ENCODE assay signal across 14 cellular contexts in genomic region chr1:92307980-92308379, GRCh38. TPM values are rescaled to one million over a fixed set of nuclear protein-coding genes. Genes with fewer than 3 reads are reported as not detected.
A peak's percentile ranks its signal among the peaks of the same experiment; 100 is the strongest.
DNase-seq lines count a peak whose midpoint lies in the region; ATAC-seq, FAIRE-seq and TF ChIP-seq lines count a peak whose summit lies in the region.
"Had no signal": no experiment of that assay in that cellular context is flagged by ENCODE, and none has a peak within 500 bp of the region (broad histone marks: within the 10 kb centered on the region; RNA-seq: fewer than 3 reads in every experiment).

No MANE protein-coding gene starts in this region.

- POLR2A ChIA-PET in HepG2 (lab: Yijun Ruan, JAX) (no interaction called here), IMR-90 (lab: Charles Lee; ENCODE audit: unreplicated experiment) (no interaction called here), WTC11 (lab: Charles Lee) (interaction anchor here (1.0 kb wide), 1 partner anchor 9 kb away, joined by 3 read pairs; the partner anchor contains the start of genes GLMN and RPAP2)

- no peak overlapping the region for H3K23ac ChIP-seq in IMR-90 (ENCODE audit: low read depth, low read length)

- H3K4ac ChIP-seq in IMR-90 (ENCODE audit: low read depth, low read length) = no peak overlapping the region

- H3K79me2 ChIP-seq in HepG2 (ENCODE audit: insufficient read depth, low read length) = no peaks in the 10 kb centered on the region

- H2AFZ ChIP-seq in HepG2 (ENCODE audit: low read length) (no peak overlapping the region), IMR-90 (replicated peaks; ENCODE audit: low read length, poor library complexity) (no peak overlapping the region)
- H2AFZ ChIP-seq: GM23248 had no signal

- H3K27ac ChIP-seq in HepG2 (ENCODE audit: extremely low read length, insufficient read depth, low read length) = no peak overlapping the region
- H3K27ac ChIP-seq in right lobe of liver = no peak overlapping the region
- no peak overlapping the region for H3K27ac ChIP-seq in IMR-90 (ENCODE audit: insufficient read depth, low read length)
- H3K27ac ChIP-seq in lower lobe of right lung = no peak overlapping the region
- H3K27ac ChIP-seq: GM23248 had no signal

- H4K5ac ChIP-seq in IMR-90 (ENCODE audit: low read depth, low read length) = no peak overlapping the region

- no peaks in the 10 kb centered on the region for H3K79me1 ChIP-seq in IMR-90 (ENCODE audit: low read depth in 1 of 2, low read length in 2 of 2)

- BruUV-seq in HepG2 (replicated peaks; lab: Mats Ljungman, UMichigan) (no TSS peak), IMR-90 (replicated peaks; lab: Mats Ljungman, UMichigan) (no TSS peak)

- FAIRE-seq in HepG2 (lab: Jason Lieb, UNC) = no peak
- FAIRE-seq: GM12878, GM18507 had no signal

- no peaks in the 10 kb centered on the region for H3K9me1 ChIP-seq in IMR-90 (ENCODE audit: insufficient read depth, low read length)

- peaks cover 3 to 28% of the 10 kb centered on the region in 2 experiments for H3K36me3 ChIP-seq in HepG2 (replicated peaks in 1 of 2; ENCODE audit: control insufficient read depth in 1 of 2, insufficient read depth in 2 of 2, low read length in 2 of 2)
- peaks cover 0 to 31% (median 2%) of the 10 kb centered on the region in 4 donors for H3K36me3 ChIP-seq in right lobe of liver
- peaks cover 22% of the 10 kb centered on the region for H3K36me3 ChIP-seq in IMR-90 (ENCODE audit: control insufficient read depth, insufficient read depth, low read length)
- peaks cover 63% of the 10 kb centered on the region for H3K36me3 ChIP-seq in lower lobe of right lung

- no peak overlapping the region for H3K4me2 ChIP-seq in HepG2 (ENCODE audit: low read depth, low read length)
- H3K4me2 ChIP-seq in IMR-90 (ENCODE audit: low read depth, low read length) = no peak overlapping the region

- DNase-seq in HepG2 (ENCODE audit: low spot score) (no peak), right lobe of liver (no peak), IMR-90 (no peak), WTC11 (ENCODE audit: low spot score) (no peak), lower lobe of right lung (no peak), NCI-H524 (lab: John Stamatoyannopoulos, UW) (no peak), LoVo (ENCODE audit: low spot score) (no peak)
- DNase-seq: CD8-positive, alpha-beta memory T cell; DMS79; GM23248; H9 had no signal

- no peak overlapping the region for H2BK15ac ChIP-seq in IMR-90 (ENCODE audit: low read depth, low read length)

- H3K4me1 ChIP-seq in HepG2 (ENCODE audit: insufficient read depth, low read length) (no peaks in the 10 kb centered on the region), right lobe of liver (no peaks in the 10 kb centered on the region), IMR-90 (ENCODE audit: control insufficient read depth, insufficient read depth, low read length) (no peaks in the 10 kb centered on the region), lower lobe of right lung (no peaks in the 10 kb centered on the region)

- no peak overlapping the region for H2AK5ac ChIP-seq in IMR-90 (ENCODE audit: low read depth, low read length)

- H3K36me3 Mint-ChIP-seq in WTC11 = peaks cover 33% of the 10 kb centered on the region

- TF ChIP-seq RAD21 in HepG2 (CRISPR knock-in tag; IDR thresholded peaks at IDR 0.05) (no peak), IMR-90 (IDR thresholded peaks at IDR 0.05; ENCODE audit: low read length) (no peak)

- TF ChIP-seq POLR2A in HepG2 (IDR thresholded peaks at IDR 0.05; ENCODE audit: insufficient read depth in 1 of 2, low read depth in 2 of 2, low read length in 2 of 2) (no peak), right lobe of liver (IDR thresholded peaks at IDR 0.05) (no peak), IMR-90 (IDR thresholded peaks at IDR 0.05; ENCODE audit: low read depth, low read length) (no peak)

- no peak overlapping the region for H3K27ac Mint-ChIP-seq in WTC11
- H3K27ac Mint-ChIP-seq: CD14-positive monocyte had no signal

- no peak overlapping the region for H2AK9ac ChIP-seq in IMR-90 (replicated peaks; ENCODE audit: low read depth, low read length, poor library complexity)

- no peak overlapping the region for H3K18ac ChIP-seq in IMR-90 (ENCODE audit: low read depth, low read length)

- H4K20me1 ChIP-seq in HepG2 (ENCODE audit: insufficient read depth, low read length) = no peaks in the 10 kb centered on the region
- H4K20me1 ChIP-seq in IMR-90 (ENCODE audit: insufficient read depth, low read length) = no peaks in the 10 kb centered on the region

- CTCF ChIA-PET in HepG2 (lab: Yijun Ruan, JAX; ENCODE audit: low intra/inter-chr PET ratio, low total read pairs) (no interaction called here), IMR-90 (lab: Yijun Ruan, JAX) (no interaction called here), WTC11 (lab: Charles Lee) (interaction anchor here (0.8 kb wide), 1 partner anchor 510 kb away, joined by 3 read pairs; no protein-coding TSS in a partner anchor)

- H2BK5ac ChIP-seq in IMR-90 (ENCODE audit: low read depth, low read length, poor library complexity, severe bottlenecking) = no peak overlapping the region

- no peak overlapping the region for H3K56ac ChIP-seq in IMR-90 (ENCODE audit: extremely low read depth, insufficient read depth, low read length)

- peaks cover 17% of the 10 kb centered on the region for H3K4me1 Mint-ChIP-seq in WTC11

- H3K27me3 Mint-ChIP-seq in WTC11 (ENCODE audit: low read depth) = no peaks in the 10 kb centered on the region
- H3K27me3 Mint-ChIP-seq: CD8-positive, alpha-beta memory T cell had no signal

- no peak overlapping the region for H2BK20ac ChIP-seq in IMR-90 (ENCODE audit: low read depth, low read length)

- dilution Hi-C loops in IMR-90 (cut with HindIII; ENCODE audit: low sequenced_read_pairs, unreplicated experiment) = no loop called here

- peaks cover 3% of the 10 kb centered on the region; the same call in 1 of the 2 replicates for H3K9me3 Mint-ChIP-seq in WTC11
- H3K9me3 Mint-ChIP-seq: CD14-positive monocyte; CD8-positive, alpha-beta memory T cell; H9 had no signal

- no peak overlapping the region for H4K8ac ChIP-seq in IMR-90 (ENCODE audit: low read depth in 2 of 2, low read length in 2 of 2)

- intact Hi-C loops in HepG2 (cut with micrococcal nuclease; ENCODE audit: unreplicated experiment) = no loop called here
- intact Hi-C loops in right lobe of liver (cut with DNase I) = no loop called here
- intact Hi-C loops in IMR-90 (cut with micrococcal nuclease) = no loop called here
- intact Hi-C loops in lower lobe of right lung (cut with DNase I) = no loop called here

- H3K14ac ChIP-seq in IMR-90 (replicated peaks; ENCODE audit: low read depth, low read length) = no peak overlapping the region

- no peak overlapping the region for H3K4me3 Mint-ChIP-seq in WTC11
- H3K4me3 Mint-ChIP-seq: CD14-positive monocyte; CD8-positive, alpha-beta memory T cell; H9 had no signal

- TF ChIP-seq CTCF in HepG2 (CRISPR knock-in tag; IDR thresholded peaks at IDR 0.05) = no peak
- no peak for TF ChIP-seq CTCF in right lobe of liver (IDR thresholded peaks at IDR 0.05)
- TF ChIP-seq CTCF in IMR-90 (conservative IDR thresholded peaks at IDR 0.05; ENCODE audit: low read depth, low read length) = no peak
- no peak for TF ChIP-seq CTCF in WTC11 (IDR thresholded peaks at IDR 0.05)
- TF ChIP-seq CTCF in lower lobe of right lung (IDR thresholded peaks at IDR 0.05) = no peak

- H3K4me3 ChIP-seq in HepG2 (replicated peaks in 1 of 3; ENCODE audit: insufficient read depth in 1 of 3, low read depth in 2 of 3, low read length in 3 of 3) (no peak overlapping the region), right lobe of liver (no peak overlapping the region), IMR-90 (ENCODE audit: insufficient read depth, low read depth, low read length) (no peak overlapping the region), lower lobe of right lung (no peak overlapping the region)
- H3K4me3 ChIP-seq: GM12878, GM23248 had no signal

- H2BK120ac ChIP-seq in IMR-90 (ENCODE audit: low read depth, low read length) = no peak overlapping the region

- ATAC-seq in HepG2 (no peak), right lobe of liver (no peak), IMR-90 (ENCODE audit: low read depth) (no peak), WTC11 (peak; percentile 48; the same call in 1 of the 2 replicates), lower lobe of right lung (no peak)
- ATAC-seq: GM12878 had no signal

- in situ Hi-C loops in HepG2 (cut with HindIII; ENCODE audit: extremely low pct_ligation_motif_present, low pct_unique_long_range_greater_than_20kb) = no loop called here
- in situ Hi-C loops in IMR-90 (cut with MboI; ENCODE audit: low sequenced_read_pairs) = no loop called here

- H3K9me3 ChIP-seq in HepG2 (ENCODE audit: low read length) (no peaks in the 10 kb centered on the region), right lobe of liver (no peaks in the 10 kb centered on the region), IMR-90 (ENCODE audit: control insufficient read depth, insufficient read depth, low read length) (no peaks in the 10 kb centered on the region), lower lobe of right lung (no peaks in the 10 kb centered on the region)

- no peak overlapping the region for H4K91ac ChIP-seq in IMR-90 (ENCODE audit: insufficient read depth, low read depth, low read length)

- WGBS in HepG2 (ENCODE audit: low lambda C conversion rate) = 95% methylated on average over 4 of the region's 4 CpGs
- 81% methylated on average over 4 of the region's 4 CpGs for WGBS in right lobe of liver (ENCODE audit: insufficient coverage, low coverage, low lambda C conversion rate, missing lambda C conversion rate)
- no CpG with 5 or more reads among the region's 4 CpGs for WGBS in IMR-90 (ENCODE audit: extremely low coverage in 2 of 2, insufficient read length in 1 of 2), 2 experiments

- no peak overlapping the region for H3K9ac ChIP-seq in HepG2 (ENCODE audit: insufficient read depth, low read depth, low read length)
- no peak overlapping the region for H3K9ac ChIP-seq in IMR-90 (ENCODE audit: low read depth, low read length)
- H3K9ac ChIP-seq: GM23248 had no signal

- TF ChIP-seq EP300 in HepG2 (IDR thresholded peaks at IDR 0.05; ENCODE audit: low read depth in 2 of 2, low read length in 2 of 2) (no peak), HepG2 (CRISPR knock-in tag; IDR thresholded peaks at IDR 0.05; ENCODE audit: borderline replicate concordance) (no peak)

- H3K27me3 ChIP-seq in HepG2 (ENCODE audit: control insufficient read depth in 1 of 2, insufficient read depth in 2 of 2, low read length in 2 of 2) (no peaks in the 10 kb centered on the region), right lobe of liver (no peaks in the 10 kb centered on the region), IMR-90 (ENCODE audit: control insufficient read depth, insufficient read depth, low read length) (no peaks in the 10 kb centered on the region), lower lobe of right lung (ENCODE audit: low read depth) (no peaks in the 10 kb centered on the region)

RNA-seq across cellular contexts. Expression of gene RPAP2, which starts 9.1 kb away (rescaled TPM):
- total RNA-seq in HepG2 (2016; rRNA removed; fragmentation: Illumina TruSeq; extraction: Trizol) (34.8 and 50.7 TPM in 2 replicates), right lobe of liver (10 to 100 TPM in 4 of 6 experiments, 1 to 10 TPM in 2; 7.1 to 12.7 (median 11.1) TPM), IMR-90 (2012; rRNA removed) (13.6 TPM in 2 replicates), WTC11 (2021) (19.8 to 23.0 TPM (median 21.5 TPM) in 3 replicates), lower lobe of right lung (20.0 TPM)
- 23.0 and 24.9 TPM in 2 replicates for total RNA-seq in HepG2 (2016; cell fraction: cytosol; rRNA removed; fragmentation: Illumina TruSeq; extraction: Trizol; ENCODE audit: low read depth)
- total RNA-seq in HepG2 (2016; cell fraction: insoluble cytoplasmic fraction; rRNA removed; fragmentation: Illumina TruSeq; extraction: Trizol) = 33.0 and 51.8 TPM in 2 replicates
- total RNA-seq in HepG2 (2016; cell fraction: membrane; rRNA removed; fragmentation: Illumina TruSeq; extraction: Trizol) = 21.4 and 26.2 TPM in 2 replicates
- 44.4 and 51.0 TPM in 2 replicates for total RNA-seq in HepG2 (2016; cell fraction: nucleus; rRNA removed; fragmentation: Illumina TruSeq; extraction: Trizol)
- polyA plus RNA-seq in HepG2 (2011; rRNA removed) (6.7 and 10.0 TPM in 2 replicates), IMR-90 (2012; rRNA removed) (3.9 and 7.1 TPM in 2 replicates)
- 2.6 and 4.9 TPM in 2 replicates for polyA plus RNA-seq in HepG2 (2011; cell fraction: cytosol; rRNA removed)
- 2.6 and 4.1 TPM in 2 replicates for polyA plus RNA-seq in HepG2 (2011; cell fraction: nucleus; rRNA removed)
- 9.4 and 10.7 TPM in 2 replicates for polyA plus RNA-seq in HepG2 (2012)
- polyA plus RNA-seq in HepG2 (2016; cell fraction: cytosol; fragmentation: Illumina TruSeq; extraction: Trizol; ENCODE audit: low read depth) = 2.4 and 3.0 TPM in 2 replicates
- polyA plus RNA-seq in HepG2 (2016; cell fraction: insoluble cytoplasmic fraction; fragmentation: Illumina TruSeq; extraction: Trizol; ENCODE audit: low read depth) = 33.9 and 34.5 TPM in 2 replicates
- polyA plus RNA-seq in HepG2 (2016; cell fraction: membrane; fragmentation: Illumina TruSeq; extraction: Trizol; ENCODE audit: low read depth) = 5.5 and 6.0 TPM in 2 replicates
- 24.1 and 24.9 TPM in 2 replicates for polyA plus RNA-seq in HepG2 (2016; cell fraction: nucleus; fragmentation: Illumina TruSeq; extraction: Trizol; ENCODE audit: insufficient read depth, low read depth)
- polyA minus RNA-seq in HepG2 (2011; rRNA and poly(A)+ RNA removed; ENCODE audit: low replicate concordance) = 6.8 and 6.9 TPM in 2 replicates
- 7.6 and 8.6 TPM in 2 replicates for polyA minus RNA-seq in HepG2 (2011; cell fraction: cytosol; rRNA and poly(A)+ RNA removed)
- polyA minus RNA-seq in HepG2 (2011; cell fraction: nucleus; rRNA and poly(A)+ RNA removed) = 30.6 and 37.0 TPM in 2 replicates
- 0.46 and 1.6 TPM in 2 replicates for polyA plus RNA-seq in IMR-90 (2012; cell fraction: cytosol; rRNA removed)
- polyA plus RNA-seq in IMR-90 (2012; cell fraction: nucleus; rRNA removed; ENCODE audit: low replicate concordance) = 0.44 and 4.0 TPM in 2 replicates

RNA-seq across cellular contexts. Expression of gene GLMN, which starts 9.2 kb away (rescaled TPM):
- total RNA-seq in HepG2 (2016; rRNA removed; fragmentation: Illumina TruSeq; extraction: Trizol) (18.4 and 27.8 TPM in 2 replicates), right lobe of liver (1 to 10 TPM; 1.6 to 3.6 (median 2.5) TPM), IMR-90 (2012; rRNA removed) (4.1 and 11.9 TPM in 2 replicates), WTC11 (2021) (20.4 to 20.9 TPM (median 20.4 TPM) in 3 replicates), lower lobe of right lung (6.5 TPM)
- 5.5 and 8.7 TPM in 2 replicates for total RNA-seq in HepG2 (2016; cell fraction: cytosol; rRNA removed; fragmentation: Illumina TruSeq; extraction: Trizol; ENCODE audit: low read depth)
- 19.1 and 26.2 TPM in 2 replicates for total RNA-seq in HepG2 (2016; cell fraction: insoluble cytoplasmic fraction; rRNA removed; fragmentation: Illumina TruSeq; extraction: Trizol)
- 8.2 and 8.5 TPM in 2 replicates for total RNA-seq in HepG2 (2016; cell fraction: membrane; rRNA removed; fragmentation: Illumina TruSeq; extraction: Trizol)
- 24.4 and 26.3 TPM in 2 replicates for total RNA-seq in HepG2 (2016; cell fraction: nucleus; rRNA removed; fragmentation: Illumina TruSeq; extraction: Trizol)
- polyA plus RNA-seq in HepG2 (2011; rRNA removed) (5.2 and 5.9 TPM in 2 replicates), IMR-90 (2012; rRNA removed) (3.3 and 4.7 TPM in 2 replicates)
- polyA plus RNA-seq in HepG2 (2011; cell fraction: cytosol; rRNA removed) = 1.0 and 1.8 TPM in 2 replicates
- 4.1 and 6.7 TPM in 2 replicates for polyA plus RNA-seq in HepG2 (2011; cell fraction: nucleus; rRNA removed)
- polyA plus RNA-seq in HepG2 (2012) = 5.8 and 8.6 TPM in 2 replicates
- 3.6 and 4.2 TPM in 2 replicates for polyA plus RNA-seq in HepG2 (2016; cell fraction: cytosol; fragmentation: Illumina TruSeq; extraction: Trizol; ENCODE audit: low read depth)
- polyA plus RNA-seq in HepG2 (2016; cell fraction: insoluble cytoplasmic fraction; fragmentation: Illumina TruSeq; extraction: Trizol; ENCODE audit: low read depth) = 21.0 and 21.8 TPM in 2 replicates
- polyA plus RNA-seq in HepG2 (2016; cell fraction: membrane; fragmentation: Illumina TruSeq; extraction: Trizol; ENCODE audit: low read depth) = 5.6 and 6.0 TPM in 2 replicates
- 38.7 and 49.5 TPM in 2 replicates for polyA plus RNA-seq in HepG2 (2016; cell fraction: nucleus; fragmentation: Illumina TruSeq; extraction: Trizol; ENCODE audit: insufficient read depth, low read depth)
- polyA minus RNA-seq in HepG2 (2011; rRNA and poly(A)+ RNA removed; ENCODE audit: low replicate concordance) = 0.74 and 0.96 TPM in 2 replicates
- polyA minus RNA-seq in HepG2 (2011; cell fraction: cytosol; rRNA and poly(A)+ RNA removed) = 1.4 and 1.6 TPM in 2 replicates
- polyA minus RNA-seq in HepG2 (2011; cell fraction: nucleus; rRNA and poly(A)+ RNA removed) = 21.6 and 23.6 TPM in 2 replicates
- polyA plus RNA-seq in IMR-90 (2012; cell fraction: cytosol; rRNA removed) = 0.21 and 0.22 TPM in 2 replicates
- polyA plus RNA-seq in IMR-90 (2012; cell fraction: nucleus; rRNA removed; ENCODE audit: low replicate concordance) = 0.66 and 6.6 TPM in 2 replicates
